Comparison of ENCODE assay signal across 1 cellular context in genomic region chr3:171791695-171792082, GRCh38.
TF ChIP-seq lines count a peak whose summit lies in the region.

No MANE protein-coding gene starts in this region.

TF ChIP-seq in HepG2, 621 proteins besides CTCF, POLR2A, EP300 and RAD21:
- peak; percentile 53; the same call in 1 of the 2 replicates for TF ChIP-seq JUND (CRISPR knock-in tag; IDR thresholded peaks at IDR 0.05)
- TF ChIP-seq ZNF644 (CRISPR knock-in tag; IDR thresholded peaks at IDR 0.05; ENCODE audit: low read depth): peak; percentile 44; the same call in 1 of the 2 replicates
- no peak for TF ChIP-seq ZSCAN21 (CRISPR knock-in tag; IDR thresholded peaks at IDR 0.05; ENCODE audit: borderline replicate concordance)
- peak; percentile 51; the same call in 1 of the 2 replicates for TF ChIP-seq ELF3 (CRISPR knock-in tag; IDR thresholded peaks at IDR 0.05)
- 0 out of 2 replicates have a peak, but pooled peaks have one; percentile 30 for TF ChIP-seq TFE3 (CRISPR knock-in tag; IDR thresholded peaks at IDR 0.05)
- TF ChIP-seq ZSCAN5A (CRISPR knock-in tag; IDR thresholded peaks at IDR 0.05; ENCODE audit: borderline replicate concordance): no peak
- TF ChIP-seq FOSL2 (CRISPR knock-in tag; IDR thresholded peaks at IDR 0.05): peak; percentile 93
- 0 out of 2 replicates have a peak, but pooled peaks have one; percentile 22 for TF ChIP-seq RARA (CRISPR knock-in tag; IDR thresholded peaks at IDR 0.05)
- TF ChIP-seq GABPB1 (CRISPR knock-in tag; IDR thresholded peaks at IDR 0.05): 0 out of 2 replicates have a peak, but pooled peaks have one; percentile 14
- 0 out of 2 replicates have a peak, but pooled peaks have one; percentile 14 for TF ChIP-seq FOXA3 (CRISPR knock-in tag; IDR thresholded peaks at IDR 0.05)
- TF ChIP-seq CEBPB (IDR thresholded peaks at IDR 0.05; ENCODE audit: borderline replicate concordance, low read depth, low read length): no peak
- no peak for TF ChIP-seq POLR2AphosphoS2 (IDR thresholded peaks at IDR 0.05; ENCODE audit: low read depth, low read length)
- no peak for TF ChIP-seq KDM5A (IDR thresholded peaks at IDR 0.05; ENCODE audit: borderline replicate concordance, low read length)
- 0 out of 2 replicates have a peak, but pooled peaks have one; percentile 39 for TF ChIP-seq SOX13 (IDR thresholded peaks at IDR 0.05)
- peak in 1 of 2 experiments; percentile 89; a peak in 2 of 4 replicates for TF ChIP-seq SOX13 (CRISPR knock-in tag; conservative IDR thresholded peaks at IDR 0.05 in 1 of 2, IDR thresholded peaks at IDR 0.05 in 1 of 2)
- peak; percentile 33; the same call in 1 of the 2 replicates for TF ChIP-seq HOMEZ (CRISPR knock-in tag; IDR thresholded peaks at IDR 0.05; ENCODE audit: low read depth)
- TF ChIP-seq ATF3 (CRISPR knock-in tag; IDR thresholded peaks at IDR 0.05): 0 out of 2 replicates have a peak, but pooled peaks have one; percentile 17
- no peak for TF ChIP-seq ZNF318 (CRISPR knock-in tag; IDR thresholded peaks at IDR 0.05)
- peak; percentile 19; the same call in 1 of the 2 replicates for TF ChIP-seq GATAD2A (CRISPR knock-in tag; IDR thresholded peaks at IDR 0.05)
- TF ChIP-seq HMG20A (CRISPR knock-in tag; IDR thresholded peaks at IDR 0.05; ENCODE audit: borderline replicate concordance): peak; percentile 13; the same call in 1 of the 2 replicates
- TF ChIP-seq SKI (IDR thresholded peaks at IDR 0.05; ENCODE audit: partially characterized antibody): no peak
- no peak for TF ChIP-seq MAZ (IDR thresholded peaks at IDR 0.05; ENCODE audit: borderline replicate concordance, low read depth, low read length)
- no peak for TF ChIP-seq MAZ (CRISPR knock-in tag; IDR thresholded peaks at IDR 0.05; ENCODE audit: low read depth)
- peak; percentile 92 for TF ChIP-seq SOX5 (CRISPR knock-in tag; IDR thresholded peaks at IDR 0.05; ENCODE audit: borderline replicate concordance)
- peak; percentile 65; the same call in 1 of the 2 replicates for TF ChIP-seq ARID5B (CRISPR knock-in tag; IDR thresholded peaks at IDR 0.05)
- TF ChIP-seq SOX6 (IDR thresholded peaks at IDR 0.05): no peak
- TF ChIP-seq SOX6 (CRISPR knock-in tag; IDR thresholded peaks at IDR 0.05): peak; percentile 80
- peak; percentile 31; the same call in 1 of the 2 replicates for TF ChIP-seq SALL1 (CRISPR knock-in tag; IDR thresholded peaks at IDR 0.05)
- no peak for TF ChIP-seq GABPA (IDR thresholded peaks at IDR 0.05; ENCODE audit: low read depth, low read length)
- 0 out of 2 replicates have a peak, but pooled peaks have one; percentile 16 for TF ChIP-seq GABPA (CRISPR knock-in tag; IDR thresholded peaks at IDR 0.05; ENCODE audit: low read depth)
- TF ChIP-seq FOXP1 (IDR thresholded peaks at IDR 0.05): no peak
- peak; percentile 35; the same call in 1 of the 2 replicates for TF ChIP-seq FOXP1 (CRISPR knock-in tag; IDR thresholded peaks at IDR 0.05)
- peak; percentile 24; the same call in 1 of the 2 replicates for TF ChIP-seq GATAD1 (CRISPR knock-in tag; IDR thresholded peaks at IDR 0.05)
